In genomic region chr1:13756557-13757315, GRCh38 we compare ENCODE assay signal across 11 cellular contexts. TPM values are rescaled to one million over a fixed set of nuclear protein-coding genes. Genes with fewer than 3 reads are reported as not detected.
DNase-seq lines count a peak whose midpoint lies in the region; ATAC-seq and TF ChIP-seq lines count a peak whose summit lies in the region.
"Had no signal": no experiment of that assay in that cellular context is flagged by ENCODE, and none has a peak within 500 bp of the region (broad histone marks: within the 10 kb centered on the region; RNA-seq: fewer than 3 reads in every experiment).

No MANE protein-coding gene starts in this region.

- DNase-seq in mammary epithelial cell (no peak), osteocyte (ENCODE audit: extremely low spot score, unreplicated experiment) (no peak), upper lobe of right lung (no peak)
- no peak for DNase-seq in activated naive CD4-positive, alpha-beta T cell (lab: John Stamatoyannopoulos, UW)
- DNase-seq: NCI-H2171 treated with DMSO at 0.1 percent for 48 hours, SHP77 had no signal

- dilution Hi-C loops in mammary epithelial cell (cut with HindIII; ENCODE audit: low sequenced_read_pairs) = no loop called here

- 97% methylated on average over 4 of the region's 4 CpGs for WGBS in mammary epithelial cell (ENCODE audit: low coverage, missing lambda C conversion rate)

- H3K4me3 Mint-ChIP-seq in IgD-negative memory B cell (peak overlapping the region in 3 of 4 donors; percentile 25 to 73 (median 60)), osteocyte (ENCODE audit: unreplicated experiment) (no peak overlapping the region)
- H3K4me3 Mint-ChIP-seq: nephron had no signal

- in situ Hi-C loops in mammary epithelial cell (cut with MboI; ENCODE audit: low sequenced_read_pairs in 2 of 2) = no loop called here

- H3K27me3 ChIP-seq in DOHH2 (ENCODE audit: control insufficient read depth, low read length) = no peaks in the 10 kb centered on the region
- no peaks in the 10 kb centered on the region for H3K27me3 ChIP-seq in mammary epithelial cell (ENCODE audit: insufficient read depth, low read length)
- H3K27me3 ChIP-seq in upper lobe of right lung = no peaks in the 10 kb centered on the region

- H3K27ac ChIP-seq in DOHH2 (ENCODE audit: low read depth, low read length) = no peak overlapping the region
- no peak overlapping the region for H3K27ac ChIP-seq in mammary epithelial cell (ENCODE audit: insufficient read depth, low read depth, low read length)
- H3K27ac ChIP-seq in upper lobe of right lung = no peak overlapping the region

- H2AFZ ChIP-seq in mammary epithelial cell (ENCODE audit: low read depth, low read length) = no peak overlapping the region

- CTCF ChIA-PET in mammary epithelial cell (lab: Charles Lee; ENCODE audit: low non-redundant PET) = interaction anchor here (0.7 kb wide), 1 partner anchor 8 kb away, joined by 3 read pairs; no protein-coding TSS in a partner anchor

- ATAC-seq in GM19463 (IDR thresholded peaks at IDR 0.05; ENCODE audit: unreplicated experiment) (no peak), upper lobe of right lung (no peak)
- ATAC-seq: HepG2 had no signal

- H3K27ac Mint-ChIP-seq in IgD-negative memory B cell = peak overlapping the region; percentile 9 to 76 (median 18)
- H3K27ac Mint-ChIP-seq in osteocyte (ENCODE audit: unreplicated experiment) = peak overlapping the region; percentile 48

- peaks cover 95% of the 10 kb centered on the region for H3K4me1 ChIP-seq in DOHH2 (ENCODE audit: control insufficient read depth, low read length)
- H3K4me1 ChIP-seq in mammary epithelial cell (ENCODE audit: insufficient read depth, low read length) = peaks cover 35% of the 10 kb centered on the region
- H3K4me1 ChIP-seq in upper lobe of right lung = peaks cover 53% of the 10 kb centered on the region

- H3K4me1 Mint-ChIP-seq in IgD-negative memory B cell (peaks cover 69 to 80% (median 75%) of the 10 kb centered on the region in 3 donors), osteocyte (ENCODE audit: unreplicated experiment) (peaks cover 80% of the 10 kb centered on the region)

- H3K36me3 ChIP-seq in DOHH2 (ENCODE audit: control insufficient read depth, low read length) (peaks cover 93% of the 10 kb centered on the region), mammary epithelial cell (ENCODE audit: insufficient read depth, low read length) (no peaks in the 10 kb centered on the region), upper lobe of right lung (no peaks in the 10 kb centered on the region)

- H3K4me2 ChIP-seq in DOHH2 (ENCODE audit: low read length) = peak overlapping the region; percentile 28
- H3K4me2 ChIP-seq in mammary epithelial cell (ENCODE audit: insufficient read depth, low read depth, low read length) = peak overlapping the region; percentile 61

- H3K27me3 Mint-ChIP-seq in IgD-negative memory B cell (no peaks in the 10 kb centered on the region), osteocyte (ENCODE audit: unreplicated experiment) (no peaks in the 10 kb centered on the region)

- H3K36me3 Mint-ChIP-seq in IgD-negative memory B cell (no peaks in the 10 kb centered on the region), osteocyte (ENCODE audit: unreplicated experiment) (peaks cover 13% of the 10 kb centered on the region)

- H3K79me2 ChIP-seq in DOHH2 (ENCODE audit: control insufficient read depth, low read length) = peaks cover 100% of the 10 kb centered on the region
- peaks cover 98% of the 10 kb centered on the region for H3K79me2 ChIP-seq in mammary epithelial cell (ENCODE audit: insufficient read depth, low read length)

- H3K9me3 ChIP-seq in DOHH2 (ENCODE audit: control insufficient read depth, insufficient read depth, low read length) (no peaks in the 10 kb centered on the region), mammary epithelial cell (replicated peaks; ENCODE audit: insufficient read depth, low read length) (no peaks in the 10 kb centered on the region), upper lobe of right lung (no peaks in the 10 kb centered on the region)

- no TSS peak for BruUV-seq in mammary epithelial cell (replicated peaks; lab: Mats Ljungman, UMichigan)

- H3K9ac ChIP-seq in mammary epithelial cell (ENCODE audit: insufficient read depth, low read length) = no peak overlapping the region

- H3K4me3 ChIP-seq in DOHH2 (ENCODE audit: low read length) (peak overlapping the region; percentile 9; the same call in 1 of the 2 replicates), mammary epithelial cell (replicated peaks in 1 of 3; ENCODE audit: insufficient read depth in 1 of 3, low read depth in 2 of 3, low read length in 3 of 3) (no peak overlapping the region), upper lobe of right lung (no peak overlapping the region)

- H3K9me3 Mint-ChIP-seq in IgD-negative memory B cell (no peaks in the 10 kb centered on the region), osteocyte (ENCODE audit: unreplicated experiment) (no peaks in the 10 kb centered on the region)
- H3K9me3 Mint-ChIP-seq: nephron had no signal

- H4K20me1 ChIP-seq in DOHH2 (ENCODE audit: control insufficient read depth, insufficient read depth, low read depth, low read length) = peaks cover 65% of the 10 kb centered on the region
- H4K20me1 ChIP-seq in mammary epithelial cell (ENCODE audit: insufficient read depth, low read length) = no peaks in the 10 kb centered on the region

- intact Hi-C loops in mammary epithelial cell (cut with micrococcal nuclease) (loop anchor here (1.0 kb wide), 1 partner anchor 7 kb away; no protein-coding TSS in a partner anchor), upper lobe of right lung (cut with DNase I) (no loop called here)

- peaks cover 14% of the 10 kb centered on the region for H3F3A ChIP-seq in DOHH2 (ENCODE audit: control insufficient read depth, insufficient read depth)

- TF ChIP-seq CTCF in DOHH2 (IDR thresholded peaks at IDR 0.05; ENCODE audit: low read depth, low read length, poor library complexity, severe bottlenecking) (no peak), mammary epithelial cell (conservative IDR thresholded peaks at IDR 0.05 in 1 of 2, IDR thresholded peaks at IDR 0.05 in 1 of 2; ENCODE audit: extremely low read depth in 1 of 2, insufficient read depth in 1 of 2, low read depth in 1 of 2, low read length in 2 of 2) (no peak), osteocyte (IDR thresholded peaks at IDR 0.05) (no peak), upper lobe of right lung (IDR thresholded peaks at IDR 0.05) (no peak)

- H3K9me2 ChIP-seq in DOHH2 (replicated peaks; ENCODE audit: control insufficient read depth, low read length) = no peaks in the 10 kb centered on the region

RNA-seq across cellular contexts. Expression of gene PRDM2, which starts 56.7 kb away (rescaled TPM):
- polyA plus RNA-seq in IgD-negative memory B cell (50.3 TPM), mammary epithelial cell (6.8 TPM)
- total RNA-seq in mammary epithelial cell (10 to 100 TPM; 11.0 to 29.7 TPM), osteocyte (51.7 and 52.0 TPM in 2 replicates), upper lobe of right lung (46.7 TPM)
- polyA minus RNA-seq in mammary epithelial cell = 27.1 TPM
